Comparison of ENCODE assay signal across 8 cellular contexts in genomic region chr15:59492389-59493377, GRCh38. TPM values are rescaled to one million over a fixed set of nuclear protein-coding genes. Genes with fewer than 3 reads are reported as not detected.
DNase-seq lines count a peak whose midpoint lies in the region; ATAC-seq and TF ChIP-seq lines count a peak whose summit lies in the region.

No MANE protein-coding gene starts in this region.

- no peak overlapping the region for H4K91ac ChIP-seq in H9 (ENCODE audit: insufficient read length, low read depth, low read length)

- no peaks in the 10 kb centered on the region for H3K79me2 ChIP-seq in H9 (ENCODE audit: insufficient read depth, low read length)

- no peak overlapping the region for H3K27ac ChIP-seq in H9 (ENCODE audit: insufficient read length, low read depth, low read length)

- H2BK15ac ChIP-seq in H9 (ENCODE audit: low read depth, low read length): no peak overlapping the region

- WGBS in H9 (ENCODE audit: extremely low coverage, insufficient read length, low lambda C conversion rate): no CpG with 5 or more reads among the region's 11 CpGs

- H3K27ac Mint-ChIP-seq in H9: no peak overlapping the region

- no peak overlapping the region for H3K14ac ChIP-seq in H9 (ENCODE audit: insufficient read depth, low read length)

- H3K36me3 Mint-ChIP-seq in H9 (ENCODE audit: insufficient read depth in 1 of 3, low read depth in 3 of 3): peaks cover 0 to 5% (median 4%) of the 10 kb centered on the region in 3 experiments; a peak in 3 of 7 replicates

- DNase-seq in AG20443 (ENCODE audit: low spot score) (peak; percentile 78), H9 (peak; percentile 70), NCI-H526 (lab: John Stamatoyannopoulos, UW) (peak; percentile 57 to 84), ecto neural progenitor cell (ENCODE audit: low spot score) (peak; percentile 80), lung microvascular endothelial cell (ENCODE audit: low read depth in 2 of 2) (peak; percentile 76 to 82)
- DNase-seq in activated CD4-positive, alpha-beta T cell treated with anti-CD3 and anti-CD28 coated beads, Interleukin-2, amount 50 U/mL, for 1 hour: peak; percentile 48
- peak in 2 of 3 donors; percentile 5 to 20 for DNase-seq in stimulated activated CD4-positive, alpha-beta T cell treated with anti-CD3 and anti-CD28 coated beads, TNF-alpha, amount 100 ng/mL, for 48 hours (ENCODE audit: low read depth in 3 of 3)

- H3K4me3 Mint-ChIP-seq in H9: peak overlapping the region in 1 of 2 experiments; percentile 29; a peak in 1 of 5 replicates

- H3K56ac ChIP-seq in H9 (ENCODE audit: insufficient read length, low read depth, low read length): no peak overlapping the region

- no peaks in the 10 kb centered on the region for H4K20me1 ChIP-seq in H9 (ENCODE audit: control insufficient read depth, insufficient read depth, insufficient read length)

- no peak overlapping the region for H4K5ac ChIP-seq in H9 (ENCODE audit: insufficient read length, low read depth, low read length)

- TF ChIP-seq CTCF in H9 (conservative IDR thresholded peaks at IDR 0.05): peak; percentile 92

- no peak overlapping the region for H3K4ac ChIP-seq in H9 (ENCODE audit: low read depth, low read length)

- no peaks in the 10 kb centered on the region for H3K79me1 ChIP-seq in H9 (ENCODE audit: insufficient read depth, low read depth, low read length, poor library complexity, severe bottlenecking)

- peaks cover 6% of the 10 kb centered on the region; the same call in 1 of the 2 replicates for H3K27me3 Mint-ChIP-seq in H9 (ENCODE audit: low read depth)

- H2BK120ac ChIP-seq in H9 (ENCODE audit: low read depth, low read length, poor library complexity, severe bottlenecking): no peak overlapping the region

- H3K23ac ChIP-seq in H9 (ENCODE audit: insufficient read length, low read depth, low read length): no peak overlapping the region

- ATAC-seq in HG03460 (IDR thresholded peaks at IDR 0.05; ENCODE audit: unreplicated experiment): no peak

- H3K18ac ChIP-seq in H9 (ENCODE audit: insufficient read length, low read depth, low read length): no peak overlapping the region

- H3K4me2 ChIP-seq in H9 (ENCODE audit: insufficient read depth, insufficient read length, low read length): peak overlapping the region; percentile 13

- no peak overlapping the region for H3T11ph ChIP-seq in H9 (ENCODE audit: low read length)

- no peak overlapping the region for H2BK5ac ChIP-seq in H9 (ENCODE audit: insufficient read length, low read length)

- no peak overlapping the region for H2BK12ac ChIP-seq in H9 (ENCODE audit: insufficient read length, low read depth, low read length)

- no peak overlapping the region for H2BK20ac ChIP-seq in H9 (ENCODE audit: low read depth, low read length, poor library complexity, severe bottlenecking)

- peaks cover 11 to 14% of the 10 kb centered on the region in 2 experiments for H3K4me1 Mint-ChIP-seq in H9

- peak overlapping the region; percentile 48 for H2AFZ ChIP-seq in H9 (ENCODE audit: low read length)

- no peak overlapping the region for H3K9ac ChIP-seq in H9 (ENCODE audit: extremely low read depth, insufficient read length, low read length)

- H4K8ac ChIP-seq in H9 (replicated peaks; ENCODE audit: insufficient read length, low read depth, low read length): no peak overlapping the region

- no peaks in the 10 kb centered on the region for H3K27me3 ChIP-seq in H9 (ENCODE audit: insufficient read depth, low read length)

- no peaks in the 10 kb centered on the region for H3K9me3 ChIP-seq in H9 (ENCODE audit: control insufficient read depth, low read depth, low read length)

- peaks cover 7 to 10% of the 10 kb centered on the region in 2 experiments; a peak in 4 of 5 replicates for H3K9me3 Mint-ChIP-seq in H9

- no peak overlapping the region for H2AK5ac ChIP-seq in H9 (ENCODE audit: insufficient read length, low read length)

- no peaks in the 10 kb centered on the region for H3K23me2 ChIP-seq in H9 (ENCODE audit: insufficient read length, low read depth, low read length, poor library complexity, severe bottlenecking)

- H3K4me1 ChIP-seq in H9 (ENCODE audit: insufficient read depth, low read length): no peaks in the 10 kb centered on the region; the same call in 1 of the 2 replicates

RNA-seq across cellular contexts. Expression of gene FAM81A, which starts 54.7 kb away (rescaled TPM):
- total RNA-seq in H9 (2021): 1.0 and 1.7 TPM in 2 replicates
- total RNA-seq in lung microvascular endothelial cell: not detected in 2 replicates

Comparison
In these comparisons a context has a peak if more than half of its experiments do, and no peak if none do; other contexts are left out.
1. DNase-seq: peak in every context shown above with its lines; median percentile 80 in ecto neural progenitor cell; 79 in lung microvascular endothelial cell; 78 in AG20443; 70 in NCI-H526; 70 in H9; 48 in activated CD4-positive, alpha-beta T cell treated with anti-CD3 and anti-CD28 coated beads, Interleukin-2, amount 50 U/mL, for 1 hour; 12 in stimulated activated CD4-positive, alpha-beta T cell treated with anti-CD3 and anti-CD28 coated beads, TNF-alpha, amount 100 ng/mL, for 48 hours.